In the genomic region with DNA sequence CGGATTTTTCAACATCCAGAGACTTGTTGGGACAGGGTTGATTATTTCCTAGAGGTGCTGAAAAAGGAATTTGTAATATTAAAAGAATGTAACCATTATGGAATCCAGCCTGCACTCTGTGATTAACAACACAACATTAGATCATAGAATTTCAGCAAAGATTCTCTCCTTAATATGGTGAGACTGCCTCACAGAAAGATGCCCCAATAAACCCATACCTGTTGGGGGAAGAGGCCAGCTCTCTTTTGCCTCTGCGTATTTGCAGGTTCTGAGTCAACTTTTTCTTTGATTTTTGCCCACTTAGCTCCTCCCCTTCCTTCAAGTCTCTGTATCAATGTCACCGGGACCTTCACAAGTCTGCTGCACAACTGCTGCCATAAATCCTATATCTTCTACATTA, we compare ENCODE assay signal across 17 cellular contexts. TPM values are rescaled to one million over a fixed set of nuclear protein-coding genes. Genes with fewer than 3 reads are reported as not detected.
DNase-seq lines count a peak whose midpoint lies in the region; ATAC-seq and TF ChIP-seq lines count a peak whose summit lies in the region.
"Had no signal": no experiment of that assay in that cellular context is flagged by ENCODE, and none has a peak within 500 bp of the region (broad histone marks: within the 10 kb centered on the region; RNA-seq: fewer than 3 reads in every experiment).

No MANE protein-coding gene starts in this region.

- no peak for TF ChIP-seq CTCF in RWPE1 (conservative IDR thresholded peaks at IDR 0.05; ENCODE audit: low read depth)
- no peak for TF ChIP-seq CTCF in MCF 10A (IDR thresholded peaks at IDR 0.05; ENCODE audit: unreplicated experiment)

- H3K4me3 Mint-ChIP-seq in MCF 10A (ENCODE audit: unreplicated experiment), result no peak overlapping the region
- H3K4me3 Mint-ChIP-seq: effector memory CD8-positive, alpha-beta T cell; HFFc6; neural crest cell had no signal

- H3K36me3 Mint-ChIP-seq in MCF 10A (ENCODE audit: insufficient read depth, unreplicated experiment), result peaks cover 6% of the 10 kb centered on the region

- H3K27ac ChIP-seq in RWPE1 (peak overlapping the region; percentile 72), epithelial cell of prostate (peak overlapping the region; percentile 61)

- ATAC-seq in HG03108 (IDR thresholded peaks at IDR 0.05; ENCODE audit: unreplicated experiment), result no peak
- ATAC-seq: effector memory CD8-positive, alpha-beta T cell had no signal

- H3K27ac Mint-ChIP-seq in MCF 10A (ENCODE audit: low read depth, unreplicated experiment), result no peak overlapping the region
- H3K27ac Mint-ChIP-seq: effector memory CD8-positive, alpha-beta T cell; HFFc6 had no signal

- DNase-seq in ACHN (peak; percentile 52), AG08395 (ENCODE audit: low spot score) (peak; percentile 36), RWPE1 (ENCODE audit: low spot score) (peak; percentile 41), epithelial cell of prostate (ENCODE audit: low read depth, low spot score) (peak; percentile 18), NCI-H774 (lab: John Stamatoyannopoulos, UW) (no peak), D341Med (ENCODE audit: low spot score) (no peak), MCF 10A (ENCODE audit: unreplicated experiment) (no peak)
- DNase-seq: activated T-cell treated with anti-CD3 and anti-CD28 coated beads, Interleukin-2, amount 50 U/mL, for 1 hour; amygdala; C1 segment of cervical spinal cord; DMS153; effector memory CD8-positive, alpha-beta T cell; HFFc6; NCI-H1105 treated with DMSO at 0.1 percent for 48 hours; T1000 had no signal

- POLR2A ChIA-PET in RWPE1 (lab: Yijun Ruan, JAX; ENCODE audit: low non-redundant PET) (no interaction called here), MCF 10A (lab: Yijun Ruan, JAX) (interaction anchor here (0.9 to 2.3 kb wide), 3 partner anchors 16 to 32 kb away, joined by 3 to 8 read pairs (median 3); a partner anchor contains a TSS)

- H3K9me3 Mint-ChIP-seq in MCF 10A (ENCODE audit: unreplicated experiment), result no peaks in the 10 kb centered on the region
- H3K9me3 Mint-ChIP-seq: effector memory CD8-positive, alpha-beta T cell; HFFc6; neural crest cell had no signal

- no peaks in the 10 kb centered on the region for H3K27me3 Mint-ChIP-seq in MCF 10A (ENCODE audit: insufficient read depth, unreplicated experiment)

- peaks cover 5% of the 10 kb centered on the region for H3K4me1 Mint-ChIP-seq in MCF 10A (ENCODE audit: insufficient read depth, unreplicated experiment)

- intact Hi-C loops in MCF 10A (cut with micrococcal nuclease), result no loop called here

- in situ Hi-C loops in ACHN (cut with HindIII; ENCODE audit: low pct_ligation_motif_present, low pct_unique_long_range_greater_than_20kb, low sequenced_read_pairs), result no loop called here

- CTCF ChIA-PET in RWPE1 (lab: Yijun Ruan, JAX), result interaction anchor here (0.6 kb wide), 1 partner anchor 39 kb away, joined by 4 read pairs; no protein-coding TSS in a partner anchor
- CTCF ChIA-PET in MCF 10A (lab: Yijun Ruan, JAX), result interaction anchor here (0.5 to 0.6 kb wide), 4 partner anchors 19 to 234 kb away, joined by 3 read pairs; no protein-coding TSS in a partner anchor

- BruUV-seq in MCF 10A (replicated peaks; lab: Mats Ljungman, UMichigan), result no TSS peak

RNA-seq across cellular contexts. Expression of a gene that starts 12.4 kb away (rescaled TPM):
- 34.4 and 36.4 TPM in 2 replicates for total RNA-seq in MCF 10A (2022)

RNA-seq across cellular contexts. Expression of a gene that starts 32.5 kb away (rescaled TPM):
- 63.2 and 70.7 TPM in 2 replicates for total RNA-seq in MCF 10A (2022)

Comparison
In these comparisons a context has a peak if more than half of its experiments do, and no peak if none do; other contexts are left out.
1. DNase-seq: peak in ACHN (single experiment), AG08395 (single experiment), RWPE1 (single experiment) and epithelial cell of prostate (single experiment); none in NCI-H774 (single experiment), D341Med (single experiment) and MCF 10A (single experiment).